1 cellular context compared by ENCODE assay signal in genomic region chr5:149317281-149318048, GRCh38.
TF ChIP-seq lines count a peak whose summit lies in the region.

No MANE protein-coding gene starts in this region.

TF ChIP-seq in GM23338, 12 proteins besides CTCF, POLR2A, EP300 and RAD21:
- TF ChIP-seq REST (IDR thresholded peaks at IDR 0.05; ENCODE audit: unreplicated experiment) (no peak), ZNF114 (CRISPR knock-in tag; IDR thresholded peaks at IDR 0.05) (no peak), CREB1 (CRISPR knock-in tag; IDR thresholded peaks at IDR 0.05; ENCODE audit: low read depth) (no peak)
